In genomic region chr13:102422690-102423089, GRCh38 we compare ENCODE assay signal across 35 cellular contexts.
"Had no signal": no experiment of that assay in that cellular context is flagged by ENCODE, and none has a peak within 500 bp of the region (broad histone marks: within the 10 kb centered on the region; RNA-seq: fewer than 3 reads in every experiment).

No MANE protein-coding gene starts in this region.

- H3K27me3 ChIP-seq: MG63 had no signal

- H3K4me3 ChIP-seq: MG63 had no signal

- H3K36me3 ChIP-seq: MG63 had no signal

- DNase-seq: Karpas-422, Kasumi-1, MG63, MM.1S, MV-4-11, NCI-H1048, NCI-H1092, NCI-H1092 treated with DMSO at 0.1 percent for 48 hours, NCI-H1105, NCI-H1105 treated with DMSO at 0.1 percent for 48 hours, NCI-H1417, NCI-H1417 treated with DMSO at 0.1 percent for 48 hours, NCI-H1436, NCI-H1436 treated with DMSO at 0.1 percent for 48 hours, NCI-H146, NCI-H1694, NCI-H1694 treated with DMSO at 0.1 percent for 48 hours, NCI-H187, NCI-H187 treated with DMSO at 0.1 percent for 48 hours, NCI-H1930, NCI-H2029, NCI-H2029 treated with DMSO at 0.1 percent for 48 hours, NCI-H2081, NCI-H2081 treated with DMSO at 0.1 percent for 48 hours, NCI-H2107, NCI-H2171, NCI-H2171 treated with DMSO at 0.1 percent for 48 hours, NCI-H2227 treated with DMSO at 0.1 percent for 48 hours, NCI-H226, NCI-H345, NCI-H446, NCI-H446 treated with DMSO at 0.1 percent for 48 hours, NCI-H510A, NCI-H510A treated with DMSO at 0.1 percent for 48 hours, NCI-H524 had no signal
